13 cellular contexts compared by ENCODE assay signal in the genomic region with DNA sequence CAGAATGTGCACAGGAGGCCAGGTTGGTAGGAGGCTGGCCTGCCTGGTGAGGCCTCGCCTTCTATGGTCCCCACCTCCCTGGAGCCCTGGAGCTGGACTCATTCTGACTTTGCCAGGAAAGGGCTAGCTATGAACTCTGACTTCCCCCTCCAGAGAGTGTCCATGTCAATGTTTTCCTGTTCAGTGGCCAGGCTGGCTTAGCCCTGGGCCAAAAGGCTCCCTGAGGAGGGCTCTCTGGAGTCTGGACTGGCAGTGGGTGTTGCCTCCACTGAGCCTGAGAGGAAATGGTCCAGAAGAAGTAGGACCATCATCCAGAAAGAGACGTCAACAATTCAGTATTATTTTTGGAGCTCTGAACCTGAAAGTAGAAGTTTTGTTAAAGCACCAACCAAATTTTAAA.
"Had no signal": no experiment of that assay in that cellular context is flagged by ENCODE, and none has a peak within 500 bp of the region (broad histone marks: within the 10 kb centered on the region; RNA-seq: fewer than 3 reads in every experiment).

No MANE protein-coding gene starts in this region.

- H3K9me3 ChIP-seq: adrenal gland, stomach, tibial nerve had no signal

- DNase-seq: activated CD4-positive, alpha-beta T cell treated with anti-CD3 and anti-CD28 coated beads, Interleukin-2, amount 10 ng/mL, durations not matched to agents 7 days and 5 days; activated CD4-positive, CD25-positive, alpha-beta regulatory T cell; activated naive CD4-positive, alpha-beta T cell treated with anti-CD3 and anti-CD28 coated beads, Interleukin-2, amount 10 ng/mL, durations not matched to agents 7 days and 5 days; activated T-cell treated with anti-CD3 and anti-CD28 coated beads for 4 hours; adrenal gland; brain microvascular endothelial cell; naive B cell; stimulated activated CD4-positive, alpha-beta T cell treated with anti-CD3 and anti-CD28 coated beads, Interleukin-4, amount 100 ng/mL, for 4 hours; stomach had no signal

- H3K4me1 Mint-ChIP-seq: activated CD4-positive, alpha-beta T cell treated with anti-CD3 and anti-CD28 coated beads, Interleukin-2, amount 10 ng/mL, durations not matched to agents 7 days and 5 days; activated naive CD4-positive, alpha-beta T cell treated with anti-CD3 and anti-CD28 coated beads, Interleukin-2, amount 10 ng/mL, durations not matched to agents 7 days and 5 days; activated T-helper 17 cell treated with anti-CD3 and anti-CD28 coated beads, Interleukin-2, amount 50 U/mL, for 72 hours had no signal

- H3K4me3 Mint-ChIP-seq: activated CD4-positive, alpha-beta T cell treated with anti-CD3 and anti-CD28 coated beads, Interleukin-2, amount 10 ng/mL, durations not matched to agents 7 days and 5 days; activated naive CD4-positive, alpha-beta T cell treated with anti-CD3 and anti-CD28 coated beads, Interleukin-2, amount 10 ng/mL, durations not matched to agents 7 days and 5 days; activated T-helper 17 cell treated with anti-CD3 and anti-CD28 coated beads, Interleukin-2, amount 50 U/mL, for 72 hours; mesothelial cell of epicardium; naive B cell had no signal

- H3K4me3 ChIP-seq: adrenal gland, skin epidermis, stomach, tibial nerve had no signal

- H3K27ac ChIP-seq: adrenal gland, brain microvascular endothelial cell, stomach, tibial nerve had no signal

- H3K4me1 ChIP-seq: adrenal gland had no signal

- H3K9me3 Mint-ChIP-seq: activated CD4-positive, alpha-beta T cell treated with anti-CD3 and anti-CD28 coated beads, Interleukin-2, amount 10 ng/mL, durations not matched to agents 7 days and 5 days; activated naive CD4-positive, alpha-beta T cell treated with anti-CD3 and anti-CD28 coated beads, Interleukin-2, amount 10 ng/mL, durations not matched to agents 7 days and 5 days; activated T-helper 17 cell treated with anti-CD3 and anti-CD28 coated beads, Interleukin-2, amount 50 U/mL, for 72 hours had no signal

- H3K27ac Mint-ChIP-seq: activated CD4-positive, alpha-beta T cell treated with anti-CD3 and anti-CD28 coated beads, Interleukin-2, amount 10 ng/mL, durations not matched to agents 7 days and 5 days; activated naive CD4-positive, alpha-beta T cell treated with anti-CD3 and anti-CD28 coated beads, Interleukin-2, amount 10 ng/mL, durations not matched to agents 7 days and 5 days; activated T-helper 17 cell treated with anti-CD3 and anti-CD28 coated beads, Interleukin-2, amount 50 U/mL, for 72 hours; mesothelial cell of epicardium had no signal

- ATAC-seq: activated T-helper 17 cell treated with anti-CD3 and anti-CD28 coated beads, Interleukin-2, amount 50 U/mL, for 72 hours had no signal

- H3K36me3 Mint-ChIP-seq: activated naive CD4-positive, alpha-beta T cell treated with anti-CD3 and anti-CD28 coated beads, Interleukin-2, amount 10 ng/mL, durations not matched to agents 7 days and 5 days; mesothelial cell of epicardium had no signal

- H3K27me3 ChIP-seq: adrenal gland, brain microvascular endothelial cell, stomach, tibial nerve had no signal

- H3K36me3 ChIP-seq: adrenal gland, brain microvascular endothelial cell, stomach, tibial nerve had no signal
